18 cellular contexts compared by ENCODE assay signal in genomic region chr15:62453979-62454378, GRCh38.
DNase-seq lines count a peak whose midpoint lies in the region; ATAC-seq and TF ChIP-seq lines count a peak whose summit lies in the region.
"Had no signal": no experiment of that assay in that cellular context is flagged by ENCODE, and none has a peak within 500 bp of the region (broad histone marks: within the 10 kb centered on the region; RNA-seq: fewer than 3 reads in every experiment).

No MANE protein-coding gene starts in this region.

- H3K4me1 ChIP-seq in smooth muscle cell (ENCODE audit: low read depth) (peaks cover 52% of the 10 kb centered on the region), testis (no peaks in the 10 kb centered on the region)
- H3K4me1 ChIP-seq: prostate gland had no signal

- 21% methylated on average over 5 of the region's 5 CpGs for WGBS in smooth muscle cell (ENCODE audit: low lambda C conversion rate)
- WGBS in testis, 2 donors = 84 to 92% methylated on average over 5 of the region's 5 CpGs

- TF ChIP-seq CTCF in WI38 (IDR thresholded peaks at IDR 0.05; ENCODE audit: low read depth, low read length) (no peak), smooth muscle cell (IDR thresholded peaks at IDR 0.05; ENCODE audit: borderline replicate concordance, insufficient read depth, poor library complexity, severe bottlenecking) (no peak), testis (IDR thresholded peaks at IDR 0.05) (no peak)

- H3K27me3 ChIP-seq in smooth muscle cell (ENCODE audit: low read depth) = no peaks in the 10 kb centered on the region
- H3K27me3 ChIP-seq in testis = no peaks in the 10 kb centered on the region

- POLR2A ChIA-PET in activated CD4-positive, alpha-beta memory T cell treated with anti-CD3 and anti-CD28 coated beads, Interleukin-2, amount 10 ng/mL, durations not matched to agents 7 days and 5 days (lab: Charles Lee) = no interaction called here

- peaks cover 15% of the 10 kb centered on the region for H3F3A ChIP-seq in smooth muscle cell (ENCODE audit: low read depth)

- TF ChIP-seq POLR2A in testis (IDR thresholded peaks at IDR 0.05) = no peak

- H3K79me2 ChIP-seq in smooth muscle cell (ENCODE audit: low read depth) = peaks cover 5% of the 10 kb centered on the region

- H3K36me3 ChIP-seq in smooth muscle cell (ENCODE audit: low read depth) (no peaks in the 10 kb centered on the region), testis (ENCODE audit: low read depth, missing control alignments) (no peaks in the 10 kb centered on the region)
- H3K36me3 ChIP-seq: prostate gland had no signal

- peak overlapping the region; percentile 27 for H3K9ac ChIP-seq in smooth muscle cell (ENCODE audit: low read depth)

- CTCF ChIA-PET in activated CD4-positive, alpha-beta memory T cell treated with anti-CD3 and anti-CD28 coated beads, Interleukin-2, amount 10 ng/mL, durations not matched to agents 7 days and 5 days (lab: Charles Lee) = no interaction called here

- H2AFZ ChIP-seq in smooth muscle cell (ENCODE audit: low read depth) = no peak overlapping the region

- no peaks in the 10 kb centered on the region for H3K27me3 Mint-ChIP-seq in activated CD4-positive, alpha-beta memory T cell treated with anti-CD3 and anti-CD28 coated beads, Interleukin-2, amount 10 ng/mL, durations not matched to agents 7 days and 5 days

- H3K4me3 ChIP-seq in WI38 (ENCODE audit: low read depth, low read length) = peak overlapping the region; percentile 47
- H3K4me3 ChIP-seq in smooth muscle cell = no peak overlapping the region
- no peak overlapping the region for H3K4me3 ChIP-seq in testis
- H3K4me3 ChIP-seq: prostate gland had no signal

- intact Hi-C loops in testis (cut with DNase I; ENCODE audit: low total_unique reads) = no loop called here

- H3K27ac Mint-ChIP-seq in activated CD4-positive, alpha-beta memory T cell treated with anti-CD3 and anti-CD28 coated beads, Interleukin-2, amount 10 ng/mL, durations not matched to agents 7 days and 5 days = no peak overlapping the region
- H3K27ac Mint-ChIP-seq: activated CD8-positive, alpha-beta T cell treated with anti-CD3 and anti-CD28 coated beads, Interleukin-2, amount 10 ng/mL, durations not matched to agents 7 days and 5 days; activated naive CD4-positive, alpha-beta T cell treated with anti-CD3 and anti-CD28 coated beads for 36 hours; T-helper 2 cell treated with Interferon-gamma antibody and Interleukin-4, amounts not matched to agents 5 μg/mL and 100 μg/mL, for 36 hours had no signal

- no peaks in the 10 kb centered on the region for H4K20me1 ChIP-seq in smooth muscle cell (ENCODE audit: low read depth)

- no peak overlapping the region for H3K4me3 Mint-ChIP-seq in activated CD4-positive, alpha-beta memory T cell treated with anti-CD3 and anti-CD28 coated beads, Interleukin-2, amount 10 ng/mL, durations not matched to agents 7 days and 5 days
- H3K4me3 Mint-ChIP-seq: activated CD8-positive, alpha-beta T cell treated with anti-CD3 and anti-CD28 coated beads, Interleukin-2, amount 10 ng/mL, durations not matched to agents 7 days and 5 days; activated naive CD4-positive, alpha-beta T cell treated with anti-CD3 and anti-CD28 coated beads for 36 hours; T-helper 2 cell treated with Interferon-gamma antibody and Interleukin-4, amounts not matched to agents 5 μg/mL and 100 μg/mL, for 36 hours had no signal

- ATAC-seq in GM19328 (IDR thresholded peaks at IDR 0.05; ENCODE audit: unreplicated experiment) = no peak
- ATAC-seq: activated CD8-positive, alpha-beta T cell treated with anti-CD3 and anti-CD28 coated beads, Interleukin-2, amount 10 ng/mL, durations not matched to agents 7 days and 5 days had no signal

- DNase-seq in HCEC 1CT = peak; percentile 72
- peak; percentile 32 for DNase-seq in foreskin melanocyte
- no peak for DNase-seq in smooth muscle cell (lab: John Stamatoyannopoulos, UW; ENCODE audit: unreplicated experiment)
- no peak for DNase-seq in effector CD4-positive, alpha-beta T cell
- no peak for DNase-seq in testis
- DNase-seq in activated CD4-positive, alpha-beta memory T cell treated with anti-CD3 and anti-CD28 coated beads, Interleukin-2, amount 10 ng/mL, durations not matched to agents 7 days and 5 days = no peak
- DNase-seq: activated CD8-positive, alpha-beta T cell treated with anti-CD3 and anti-CD28 coated beads, Interleukin-2, amount 10 ng/mL, durations not matched to agents 7 days and 5 days; activated naive CD4-positive, alpha-beta T cell treated with anti-CD3 and anti-CD28 coated beads for 36 hours; Calu3; effector memory CD4-positive, alpha-beta T cell; mesendoderm; NCI-H1930; NK-92 treated with Interleukin-12 subunit alpha and Interleukin-12 subunit beta, amount 100 ng/mL, for 24 hours; substantia nigra had no signal

- H3K36me3 Mint-ChIP-seq in activated CD4-positive, alpha-beta memory T cell treated with anti-CD3 and anti-CD28 coated beads, Interleukin-2, amount 10 ng/mL, durations not matched to agents 7 days and 5 days (ENCODE audit: low read depth) = no peaks in the 10 kb centered on the region

- H3K4me1 Mint-ChIP-seq in activated CD4-positive, alpha-beta memory T cell treated with anti-CD3 and anti-CD28 coated beads, Interleukin-2, amount 10 ng/mL, durations not matched to agents 7 days and 5 days = no peaks in the 10 kb centered on the region

- H3K9me3 ChIP-seq in smooth muscle cell (replicated peaks; ENCODE audit: low read depth) = no peaks in the 10 kb centered on the region
- no peaks in the 10 kb centered on the region for H3K9me3 ChIP-seq in testis
- H3K9me3 ChIP-seq: prostate gland had no signal

- peak overlapping the region; percentile 83 for H3K27ac ChIP-seq in smooth muscle cell (ENCODE audit: low read depth)
- no peak overlapping the region for H3K27ac ChIP-seq in testis
- H3K27ac ChIP-seq: prostate gland had no signal

- peak overlapping the region; percentile 66 for H3K4me2 ChIP-seq in smooth muscle cell

- H3K9me3 Mint-ChIP-seq in activated CD4-positive, alpha-beta memory T cell treated with anti-CD3 and anti-CD28 coated beads, Interleukin-2, amount 10 ng/mL, durations not matched to agents 7 days and 5 days = no peaks in the 10 kb centered on the region
- H3K9me3 Mint-ChIP-seq: activated naive CD4-positive, alpha-beta T cell treated with anti-CD3 and anti-CD28 coated beads for 36 hours; T-helper 2 cell treated with Interferon-gamma antibody and Interleukin-4, amounts not matched to agents 5 μg/mL and 100 μg/mL, for 36 hours had no signal

Comparison
In these comparisons a context has a peak if more than half of its experiments do, and no peak if none do; other contexts are left out.
1. DNase-seq: peak in HCEC 1CT (single experiment) and foreskin melanocyte (single experiment); none in smooth muscle cell (single experiment), effector CD4-positive, alpha-beta T cell (single experiment), testis (single experiment) and activated CD4-positive, alpha-beta memory T cell treated with anti-CD3 and anti-CD28 coated beads, Interleukin-2, amount 10 ng/mL, durations not matched to agents 7 days and 5 days (single experiment).